In the genomic region with DNA sequence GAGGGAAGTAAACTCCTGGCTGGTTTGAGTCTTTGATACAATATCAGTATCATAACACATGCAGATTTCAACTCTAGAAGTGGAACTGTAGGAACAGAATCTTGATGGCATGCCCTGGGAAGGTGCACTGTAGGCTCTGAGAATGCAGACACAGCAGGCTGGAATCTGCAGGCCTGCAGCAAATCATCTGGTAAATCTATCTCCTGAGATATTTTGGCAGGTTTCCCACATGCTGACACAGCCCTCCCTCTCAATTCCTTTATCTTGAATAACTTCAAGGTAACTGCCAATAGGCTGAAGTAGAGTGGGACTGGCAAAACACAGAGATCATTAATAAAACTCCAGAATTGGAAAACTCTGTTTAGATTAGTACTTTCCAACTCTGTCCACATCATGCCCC, we compare ENCODE assay signal across 18 cellular contexts.
"Had no signal": no experiment of that assay in that cellular context is flagged by ENCODE, and none has a peak within 500 bp of the region (broad histone marks: within the 10 kb centered on the region; RNA-seq: fewer than 3 reads in every experiment).

No MANE protein-coding gene starts in this region.

- DNase-seq: activated CD8-positive, alpha-beta memory T cell treated with anti-CD3 and anti-CD28 coated beads, Interleukin-2, amount 50 U/mL, for 4 hours; activated CD8-positive, alpha-beta T cell treated with anti-CD3 and anti-CD28 coated beads for 36 hours; activated gamma-delta T cell treated with Interleukin-2 at 50 U/mL for 16 hours; activated T-cell treated with anti-CD3 and anti-CD28 coated beads, Interleukin-2, amount 50 U/mL, for 72 hours; head of caudate nucleus; naive thymus-derived CD4-positive, alpha-beta T cell; sigmoid colon; stimulated activated CD4-positive, alpha-beta T cell treated with anti-CD3 and anti-CD28 coated beads, Interleukin-2, amount 100 ng/mL, for 48 hours; stimulated activated naive CD8-positive, alpha-beta T cell treated with anti-CD3 and anti-CD28 coated beads, Interleukin-15, Interleukin-2, amounts not matched to agents 100 U/mL and 50 U/mL, for 24 hours; T-cell; T1000; upper lobe of right lung had no signal

- H3K9me3 ChIP-seq: ascending aorta, esophagus muscularis mucosa, prostate gland, sigmoid colon, suprapubic skin, upper lobe of right lung had no signal

- H3K9me3 Mint-ChIP-seq: activated CD8-positive, alpha-beta T cell treated with anti-CD3 and anti-CD28 coated beads for 36 hours; activated T-cell treated with anti-CD3 and anti-CD28 coated beads, Interleukin-2, amount 50 U/mL, for 72 hours; T-cell had no signal

- H3K4me1 Mint-ChIP-seq: naive thymus-derived CD4-positive, alpha-beta T cell; T-cell had no signal

- H3K4me1 ChIP-seq: prostate gland, sigmoid colon, suprapubic skin, upper lobe of right lung had no signal

- ATAC-seq: activated CD8-positive, alpha-beta T cell treated with anti-CD3 and anti-CD28 coated beads for 36 hours; activated T-cell treated with anti-CD3 and anti-CD28 coated beads, Interleukin-2, amount 50 U/mL, for 72 hours; naive thymus-derived CD4-positive, alpha-beta T cell; stimulated activated naive CD8-positive, alpha-beta T cell treated with anti-CD3 and anti-CD28 coated beads, Interleukin-15, Interleukin-2, amounts not matched to agents 100 U/mL and 50 U/mL, for 24 hours; T-cell; upper lobe of right lung had no signal

- H3K4me3 ChIP-seq: ascending aorta, esophagus muscularis mucosa, lung, prostate gland, sigmoid colon, SK-N-MC, suprapubic skin, upper lobe of right lung had no signal

- H3K27ac Mint-ChIP-seq: activated CD8-positive, alpha-beta T cell treated with anti-CD3 and anti-CD28 coated beads for 36 hours; activated T-cell treated with anti-CD3 and anti-CD28 coated beads, Interleukin-2, amount 50 U/mL, for 72 hours; naive thymus-derived CD4-positive, alpha-beta T cell; T-cell had no signal

- H3K36me3 Mint-ChIP-seq: naive thymus-derived CD4-positive, alpha-beta T cell; T-cell had no signal

- H3K27ac ChIP-seq: ascending aorta, esophagus muscularis mucosa, prostate gland, sigmoid colon, SK-N-MC, suprapubic skin, upper lobe of right lung had no signal

- H3K27me3 ChIP-seq: ascending aorta, esophagus muscularis mucosa, sigmoid colon, suprapubic skin, upper lobe of right lung had no signal

- H3K4me3 Mint-ChIP-seq: activated CD8-positive, alpha-beta T cell treated with anti-CD3 and anti-CD28 coated beads for 36 hours; activated T-cell treated with anti-CD3 and anti-CD28 coated beads, Interleukin-2, amount 50 U/mL, for 72 hours; naive thymus-derived CD4-positive, alpha-beta T cell; T-cell had no signal

- H3K36me3 ChIP-seq: ascending aorta, esophagus muscularis mucosa, prostate gland, sigmoid colon, suprapubic skin, upper lobe of right lung had no signal
